In the genomic region with DNA sequence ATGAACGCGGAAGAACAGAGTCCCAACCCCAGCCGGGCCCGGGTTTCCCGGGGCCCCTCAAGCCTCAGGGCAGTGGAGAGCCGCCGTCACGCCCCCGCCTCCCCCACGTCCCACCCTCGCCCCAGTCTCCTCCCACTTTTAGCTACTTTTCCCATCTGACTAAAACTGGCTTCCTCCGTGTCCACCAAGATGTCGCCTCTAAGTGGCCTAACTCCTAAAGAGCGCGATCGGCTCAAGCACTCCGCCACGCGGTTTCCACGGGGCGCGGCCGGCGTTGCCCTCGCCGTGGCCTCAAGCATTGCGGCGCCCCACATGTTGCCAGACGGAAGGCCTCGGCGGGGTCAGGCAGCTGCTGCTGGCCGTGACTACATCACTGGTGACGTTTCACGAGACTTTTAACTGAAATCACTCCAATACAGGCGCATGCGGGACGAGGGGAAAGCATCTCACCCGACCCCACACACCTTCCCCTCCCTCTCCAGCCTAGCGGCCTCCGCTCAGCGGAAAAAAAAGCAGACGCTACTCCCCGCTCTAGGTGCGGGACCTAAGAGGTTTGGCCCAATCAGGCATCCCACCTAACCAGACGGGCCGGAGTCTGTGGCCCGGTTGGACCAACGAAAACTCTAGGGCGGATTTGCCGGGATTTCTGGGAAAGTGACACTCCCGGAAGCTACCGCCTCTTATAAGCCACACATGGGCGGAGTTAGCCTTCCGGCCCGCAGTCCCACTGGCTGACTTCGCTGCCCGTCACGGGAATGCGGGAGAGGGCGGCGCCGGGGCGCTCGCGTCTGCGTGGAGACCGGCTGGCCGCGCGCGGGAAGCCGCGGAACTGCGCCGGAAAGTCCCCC, we compare ENCODE assay signal across 1 cellular context.
TF ChIP-seq lines count a peak whose summit lies in the region.

Gene NXT1 (plus strand): TSS at position 785 of the 848 bp plus-strand sequence. CDS start 3,251 bp downstream, outside the sequence.

TF ChIP-seq in A549, 52 proteins besides CTCF, POLR2A, EP300 and RAD21 (continued from another document):
- TF ChIP-seq, protein P1, sequence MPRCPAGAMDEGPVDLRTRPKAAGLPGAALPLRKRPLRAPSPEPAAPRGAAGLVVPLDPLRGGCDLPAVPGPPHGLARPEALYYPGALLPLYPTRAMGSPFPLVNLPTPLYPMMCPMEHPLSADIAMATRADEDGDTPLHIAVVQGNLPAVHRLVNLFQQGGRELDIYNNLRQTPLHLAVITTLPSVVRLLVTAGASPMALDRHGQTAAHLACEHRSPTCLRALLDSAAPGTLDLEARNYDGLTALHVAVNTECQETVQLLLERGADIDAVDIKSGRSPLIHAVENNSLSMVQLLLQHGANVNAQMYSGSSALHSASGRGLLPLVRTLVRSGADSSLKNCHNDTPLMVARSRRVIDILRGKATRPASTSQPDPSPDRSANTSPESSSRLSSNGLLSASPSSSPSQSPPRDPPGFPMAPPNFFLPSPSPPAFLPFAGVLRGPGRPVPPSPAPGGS (IDR thresholded peaks at IDR 0.05): peak; percentile 36; the same call in 2 of the 3 replicates
- TF ChIP-seq RFX5 (IDR thresholded peaks at IDR 0.05) (peak; percentile 18; the same call in 1 of the 2 replicates), FOSL2 (IDR thresholded peaks at IDR 0.05) (no peak), FOSL2 (CRISPR knock-in tag; IDR thresholded peaks at IDR 0.05) (peak; percentile 14; the same call in 1 of the 2 replicates), NR3C1 (IDR thresholded peaks at IDR 0.05) (no peak), EHF (CRISPR knock-in tag; IDR thresholded peaks at IDR 0.05) (0 out of 2 replicates have a peak, but pooled peaks have one; percentile 20), MYC (IDR thresholded peaks at IDR 0.05; ENCODE audit: borderline replicate concordance, low read length) (peak; percentile 96), NFE2L2 (conservative IDR thresholded peaks at IDR 0.05; ENCODE audit: low read length) (no peak), HOXB5 (CRISPR knock-in tag; IDR thresholded peaks at IDR 0.05) (peak; percentile 73; the same call in 1 of the 2 replicates), HOXB13 (CRISPR knock-in tag; IDR thresholded peaks at IDR 0.05; ENCODE audit: low read depth) (no peak; the same call in 1 of the 2 replicates), RCOR1 (IDR thresholded peaks at IDR 0.05; ENCODE audit: low read depth, low read length) (no peak), GATA3 (IDR thresholded peaks at IDR 0.05; ENCODE audit: borderline replicate concordance) (peak; percentile 16; the same call in 1 of the 2 replicates), POLR2AphosphoS2 (conservative IDR thresholded peaks at IDR 0.05; ENCODE audit: low read length) (no peak), REST (IDR thresholded peaks at IDR 0.05) (peak; percentile 43; the same call in 1 of the 2 replicates), KDM5A (IDR thresholded peaks at IDR 0.05) (no peak), ESRRA (IDR thresholded peaks at IDR 0.05; ENCODE audit: borderline replicate concordance, low read length) (no peak), SREBF2 (IDR thresholded peaks at IDR 0.05) (no peak), RNF2 (IDR thresholded peaks at IDR 0.05; ENCODE audit: borderline replicate concordance, low read depth) (peak; percentile 84; the same call in 1 of the 2 replicates), NPAS2 (CRISPR knock-in tag; IDR thresholded peaks at IDR 0.05; ENCODE audit: borderline replicate concordance) (no peak), MAFK (IDR thresholded peaks at IDR 0.05; ENCODE audit: partially characterized antibody) (no peak), MAZ (IDR thresholded peaks at IDR 0.05; ENCODE audit: borderline replicate concordance, low read depth, low read length) (peak; percentile 80; the same call in 1 of the 2 replicates), HDAC2 (IDR thresholded peaks at IDR 0.05) (peak; percentile 34; the same call in 1 of the 2 replicates), EHMT2 (IDR thresholded peaks at IDR 0.05; ENCODE audit: low read depth) (no peak), ZSCAN20 (CRISPR knock-in tag; IDR thresholded peaks at IDR 0.05) (no peak), SMC3 (IDR thresholded peaks at IDR 0.05) (no peak; the same call in 2 of the 3 replicates), BHLHE40 (IDR thresholded peaks at IDR 0.05; ENCODE audit: low read depth, low read length) (no peak), HES2 (IDR thresholded peaks at IDR 0.05) (no peak), E2F6 (IDR thresholded peaks at IDR 0.05; ENCODE audit: borderline replicate concordance, low read depth) (peak; percentile 89), ZC3H11A (IDR thresholded peaks at IDR 0.05) (peak; percentile 15; the same call in 1 of the 2 replicates), CHD4 (IDR thresholded peaks at IDR 0.05; ENCODE audit: borderline replicate concordance) (no peak), JUN (IDR thresholded peaks at IDR 0.05) (peak; percentile 85 to 93; a peak in 4 of 5 replicates), ATOH8 (CRISPR knock-in tag; IDR thresholded peaks at IDR 0.05; ENCODE audit: low read depth) (peak; percentile 26; the same call in 1 of the 2 replicates), HOXA7 (CRISPR knock-in tag; IDR thresholded peaks at IDR 0.05) (peak; percentile 17; the same call in 1 of the 2 replicates), TP53 (CRISPR knock-in tag; IDR thresholded peaks at IDR 0.05) (peak; percentile 88), CBX8 (IDR thresholded peaks at IDR 0.05) (no peak), HEYL (CRISPR knock-in tag; IDR thresholded peaks at IDR 0.05) (no peak; the same call in 1 of the 2 replicates), TFCP2L1 (CRISPR knock-in tag; IDR thresholded peaks at IDR 0.05) (peak; percentile 68; the same call in 1 of the 2 replicates), HMGXB4 (CRISPR knock-in tag; IDR thresholded peaks at IDR 0.05; ENCODE audit: borderline replicate concordance) (peak; percentile 91; the same call in 1 of the 2 replicates), PHF8 (IDR thresholded peaks at IDR 0.05; ENCODE audit: borderline replicate concordance, low read depth) (peak; percentile 100), USF2 (IDR thresholded peaks at IDR 0.05) (peak; percentile 12; the same call in 1 of the 2 replicates), KDM1A (IDR thresholded peaks at IDR 0.05; ENCODE audit: low read depth) (no peak)
- TF ChIP-seq, protein P2, sequence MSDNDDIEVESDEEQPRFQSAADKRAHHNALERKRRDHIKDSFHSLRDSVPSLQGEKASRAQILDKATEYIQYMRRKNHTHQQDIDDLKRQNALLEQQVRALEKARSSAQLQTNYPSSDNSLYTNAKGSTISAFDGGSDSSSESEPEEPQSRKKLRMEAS (IDR thresholded peaks at IDR 0.05): peak; percentile 98
